9 cellular contexts compared by ENCODE assay signal in the genomic region with DNA sequence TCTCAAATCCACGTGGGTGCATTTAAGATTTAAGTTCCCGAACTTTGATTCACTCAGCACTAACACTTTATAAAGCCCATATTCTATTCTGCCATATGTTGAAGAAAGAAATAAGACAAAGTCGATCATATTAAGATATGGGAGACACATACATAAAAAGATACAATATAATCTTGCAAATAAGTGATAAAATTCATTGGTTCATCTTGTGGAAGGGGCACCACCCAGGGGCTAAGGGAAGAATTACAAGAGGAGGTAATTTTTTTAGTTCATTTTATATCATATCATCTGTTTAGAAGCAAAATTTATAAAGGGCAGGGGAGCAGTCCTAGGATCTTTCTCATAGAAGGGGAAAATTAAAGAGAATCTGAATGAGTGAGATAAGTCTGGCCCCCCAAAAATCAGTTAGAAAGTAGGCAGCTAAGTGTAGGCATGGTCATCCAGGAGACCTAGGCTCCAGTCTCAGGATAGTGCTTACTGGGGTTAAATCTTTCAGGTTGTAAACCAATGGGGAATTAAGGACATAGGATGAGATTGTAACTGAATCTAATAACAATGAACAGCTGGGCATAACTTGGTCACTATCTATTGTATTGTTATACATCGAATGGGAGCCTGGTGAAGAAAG.
DNase-seq lines count a peak whose midpoint lies in the region; ATAC-seq and TF ChIP-seq lines count a peak whose summit lies in the region.
"Had no signal": no experiment of that assay in that cellular context is flagged by ENCODE, and none has a peak within 500 bp of the region (broad histone marks: within the 10 kb centered on the region; RNA-seq: fewer than 3 reads in every experiment).

No MANE protein-coding gene starts in this region.

- H3K4me1 ChIP-seq in endodermal cell (ENCODE audit: control insufficient read depth, insufficient read depth, low read length) = no peaks in the 10 kb centered on the region
- H3K4me1 ChIP-seq in gastrocnemius medialis = peaks cover 35 to 39% of the 10 kb centered on the region in 2 donors

- H3K27me3 ChIP-seq in endodermal cell (ENCODE audit: control insufficient read depth, insufficient read depth, low read length, poor library complexity, severe bottlenecking) = no peaks in the 10 kb centered on the region
- H3K27me3 ChIP-seq in gastrocnemius medialis = no peaks in the 10 kb centered on the region

- TF ChIP-seq POLR2A in gastrocnemius medialis (IDR thresholded peaks at IDR 0.05) = no peak
- no peak for TF ChIP-seq POLR2A in lower leg skin (IDR thresholded peaks at IDR 0.05)

- TF ChIP-seq CTCF in endodermal cell (conservative IDR thresholded peaks at IDR 0.05) (peak; percentile 84), gastrocnemius medialis (IDR thresholded peaks at IDR 0.05 in 4 of 5, conservative IDR thresholded peaks at IDR 0.05 in 1 of 5) (peak; percentile 57 to 70 (median 60)), lower leg skin (IDR thresholded peaks at IDR 0.05) (no peak)

- WGBS in endodermal cell (ENCODE audit: insufficient coverage in 1 of 2, insufficient read length in 1 of 2), 2 experiments = 88% methylated on average over 3 of the region's 4 CpGs; no CpG with 5 or more reads in 1 of the 2 experiments
- 75 to 77% methylated on average over 4 of the region's 4 CpGs for WGBS in lower leg skin, 2 donors

- H3K36me3 ChIP-seq in endodermal cell (ENCODE audit: control insufficient read depth, insufficient read depth, low read length) (peaks cover 5% of the 10 kb centered on the region), gastrocnemius medialis (no peaks in the 10 kb centered on the region)

- no peak overlapping the region for H3K27ac ChIP-seq in endodermal cell (ENCODE audit: low read depth, low read length)
- peak overlapping the region; percentile 87 to 96 (median 92) for H3K27ac ChIP-seq in gastrocnemius medialis

- DNase-seq in activated CD4-positive, alpha-beta T cell treated with anti-CD3 and anti-CD28 coated beads for 48 hours = peak; percentile 17
- DNase-seq in activated CD4-positive, alpha-beta T cell treated with anti-CD3 and anti-CD28 coated beads, Interleukin-2, amount 10 ng/mL, durations not matched to agents 24 days and 14 days = no peak
- DNase-seq in NCI-H69 (lab: John Stamatoyannopoulos, UW) (peak; percentile 41), endodermal cell (peak; percentile 62), gastrocnemius medialis (no peak), activated T-cell treated with anti-CD3 and anti-CD28 coated beads for 4 hours (no peak), lower leg skin (ENCODE audit: low spot score in 2 of 2) (no peak)

- no peak overlapping the region for H3K4me3 ChIP-seq in endodermal cell (ENCODE audit: low read length)
- H3K4me3 ChIP-seq in gastrocnemius medialis = peak overlapping the region in 1 of 4 donors; percentile 9
- no peak overlapping the region for H3K4me3 ChIP-seq in lower leg skin (ENCODE audit: low read depth, poor library complexity, severe bottlenecking)

- H3K27ac Mint-ChIP-seq in activated CD4-positive, alpha-beta T cell treated with anti-CD3 and anti-CD28 coated beads, Interleukin-2, amount 10 ng/mL, durations not matched to agents 24 days and 14 days = no peak overlapping the region
- H3K27ac Mint-ChIP-seq in endodermal cell = peak overlapping the region; percentile 35

- H3K9ac ChIP-seq in endodermal cell (ENCODE audit: extremely low read depth, low read length, poor library complexity, severe bottlenecking) = no peak overlapping the region

- H3K36me3 Mint-ChIP-seq in activated CD4-positive, alpha-beta T cell treated with anti-CD3 and anti-CD28 coated beads, Interleukin-2, amount 10 ng/mL, durations not matched to agents 24 days and 14 days (ENCODE audit: low read depth) = no peaks in the 10 kb centered on the region
- H3K36me3 Mint-ChIP-seq in endodermal cell (ENCODE audit: low read depth) = peaks cover 32% of the 10 kb centered on the region

- H3K9me3 Mint-ChIP-seq in activated CD4-positive, alpha-beta T cell treated with anti-CD3 and anti-CD28 coated beads, Interleukin-2, amount 10 ng/mL, durations not matched to agents 24 days and 14 days = no peaks in the 10 kb centered on the region
- peaks cover 26% of the 10 kb centered on the region for H3K9me3 Mint-ChIP-seq in endodermal cell

- ATAC-seq in gastrocnemius medialis = peak; percentile 11 to 23
- no peak for ATAC-seq in HG03432 (IDR thresholded peaks at IDR 0.05; ENCODE audit: unreplicated experiment)
- ATAC-seq: esophagus mucosa had no signal

- H3K9me3 ChIP-seq in endodermal cell (ENCODE audit: control insufficient read depth, low read length) (peaks cover 24% of the 10 kb centered on the region), gastrocnemius medialis (no peaks in the 10 kb centered on the region)

- intact Hi-C loops in activated CD4-positive, alpha-beta T cell treated with anti-CD3 and anti-CD28 coated beads, Interleukin-2, amount 10 ng/mL, durations not matched to agents 24 days and 14 days (cut with micrococcal nuclease) = no loop called here
- intact Hi-C loops in gastrocnemius medialis (cut with DNase I; ENCODE audit: low total_unique reads) = loop anchor here (5.0 to 10.0 kb wide), 3 partner anchors 118 to 216 kb away; no protein-coding TSS in a partner anchor
- intact Hi-C loops in lower leg skin (cut with DNase I; ENCODE audit: low total_unique reads) = no loop called here

- H3K4me1 Mint-ChIP-seq in activated CD4-positive, alpha-beta T cell treated with anti-CD3 and anti-CD28 coated beads, Interleukin-2, amount 10 ng/mL, durations not matched to agents 24 days and 14 days = no peaks in the 10 kb centered on the region
- peaks cover 7% of the 10 kb centered on the region for H3K4me1 Mint-ChIP-seq in endodermal cell

- H3K27me3 Mint-ChIP-seq in activated CD4-positive, alpha-beta T cell treated with anti-CD3 and anti-CD28 coated beads, Interleukin-2, amount 10 ng/mL, durations not matched to agents 24 days and 14 days = no peaks in the 10 kb centered on the region
- H3K27me3 Mint-ChIP-seq in endodermal cell (ENCODE audit: insufficient read depth) = no peaks in the 10 kb centered on the region

- H3K4me3 Mint-ChIP-seq in activated CD4-positive, alpha-beta T cell treated with anti-CD3 and anti-CD28 coated beads, Interleukin-2, amount 10 ng/mL, durations not matched to agents 24 days and 14 days = no peak overlapping the region
- no peak overlapping the region for H3K4me3 Mint-ChIP-seq in endodermal cell

- in situ Hi-C loops in gastrocnemius medialis (cut with MboI; ENCODE audit: low sequenced_read_pairs in 4 of 4) = no loop called here

Comparison
In these comparisons a context has a peak if more than half of its experiments do, and no peak if none do; other contexts are left out.
1. DNase-seq: peak in activated CD4-positive, alpha-beta T cell treated with anti-CD3 and anti-CD28 coated beads for 48 hours (single experiment), NCI-H69 (single experiment) and endodermal cell (single experiment); none in activated CD4-positive, alpha-beta T cell treated with anti-CD3 and anti-CD28 coated beads, Interleukin-2, amount 10 ng/mL, durations not matched to agents 24 days and 14 days (single experiment), gastrocnemius medialis (0 of 2), activated T-cell treated with anti-CD3 and anti-CD28 coated beads for 4 hours (single experiment) and lower leg skin (0 of 2).
2. CTCF ChIP-seq: peak in endodermal cell (single experiment) and gastrocnemius medialis (5 of 5); none in lower leg skin (0 of 3).